32 cellular contexts compared by ENCODE assay signal in the genomic region with DNA sequence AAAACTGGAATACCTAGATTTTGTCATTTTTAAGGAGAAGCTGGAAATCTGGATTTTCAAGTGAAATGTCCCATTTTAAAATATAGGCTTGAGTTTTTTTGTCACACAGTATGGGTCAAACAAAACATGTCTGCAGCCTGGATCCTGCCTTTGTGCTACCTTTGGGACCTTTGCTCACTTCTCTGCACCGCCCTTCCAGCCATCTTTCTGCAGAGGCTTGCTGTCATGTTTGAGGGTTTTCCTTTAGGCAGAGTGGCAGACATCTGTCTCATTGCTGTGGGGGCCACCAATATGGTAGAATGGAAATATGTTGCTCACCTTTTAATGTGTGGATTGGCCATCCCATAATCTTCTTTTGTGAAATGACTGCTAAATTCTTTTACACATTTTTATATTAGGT.
"Had no signal": no experiment of that assay in that cellular context is flagged by ENCODE, and none has a peak within 500 bp of the region (broad histone marks: within the 10 kb centered on the region; RNA-seq: fewer than 3 reads in every experiment).

No MANE protein-coding gene starts in this region.

- H3K27ac Mint-ChIP-seq: activated CD4-positive, alpha-beta T cell treated with anti-CD3 and anti-CD28 coated beads, Interleukin-2, amount 10 ng/mL, durations not matched to agents 24 days and 14 days; activated CD8-positive, alpha-beta T cell treated with anti-CD3 and anti-CD28 coated beads for 36 hours; activated naive CD4-positive, alpha-beta T cell treated with anti-CD3 and anti-CD28 coated beads for 36 hours; activated naive CD4-positive, alpha-beta T cell treated with anti-CD3 and anti-CD28 coated beads, Interleukin-2, amount 50 U/mL, for 72 hours; activated T-helper 1 cell treated with anti-CD3 and anti-CD28 coated beads, Interleukin-12 subunit alpha, Interleukin-12 subunit beta, Interleukin-2, Interleukin-4 antibody, amounts not matched to agents 30 ng/mL and 10 ng/mL and 1 ng/mL, durations not matched to agents 14 hours and 24 hours and 36 hours; T-helper 17 cell had no signal

- H3K9me3 ChIP-seq: MG63, Peyer's patch had no signal

- H3K9me3 Mint-ChIP-seq: activated CD4-positive, alpha-beta T cell treated with anti-CD3 and anti-CD28 coated beads, Interleukin-2, amount 10 ng/mL, durations not matched to agents 24 days and 14 days had no signal

- H3K4me3 ChIP-seq: MG63, Peyer's patch had no signal

- H3K27me3 ChIP-seq: brain microvascular endothelial cell, MG63, Peyer's patch had no signal

- H3K4me1 ChIP-seq: Peyer's patch had no signal

- ATAC-seq: activated CD8-positive, alpha-beta T cell treated with anti-CD3 and anti-CD28 coated beads for 36 hours; activated naive CD4-positive, alpha-beta T cell treated with anti-CD3 and anti-CD28 coated beads, Interleukin-2, amount 50 U/mL, for 72 hours; activated T-cell treated with anti-CD3 and anti-CD28 coated beads, Interleukin-2, amount 50 U/mL, for 4 hours; PC-3; SK-N-SH treated with all-trans-retinoic acid at 6 μM for 48 hours; T-cell; T-helper 17 cell had no signal

- H3K27ac ChIP-seq: brain microvascular endothelial cell, Peyer's patch had no signal

- H3K4me3 Mint-ChIP-seq: activated CD4-positive, alpha-beta T cell treated with anti-CD3 and anti-CD28 coated beads, Interleukin-2, amount 10 ng/mL, durations not matched to agents 24 days and 14 days; activated CD8-positive, alpha-beta T cell treated with anti-CD3 and anti-CD28 coated beads for 36 hours; activated naive CD4-positive, alpha-beta T cell treated with anti-CD3 and anti-CD28 coated beads for 36 hours; activated T-cell treated with anti-CD3 and anti-CD28 coated beads, Interleukin-2, amount 50 U/mL, for 4 hours; activated T-helper 1 cell treated with anti-CD3 and anti-CD28 coated beads, Interleukin-12 subunit alpha, Interleukin-12 subunit beta, Interleukin-2, Interleukin-4 antibody, amounts not matched to agents 30 ng/mL and 10 ng/mL and 1 ng/mL, durations not matched to agents 14 hours and 24 hours and 36 hours; T-cell; T-helper 17 cell had no signal

- DNase-seq: activated CD4-positive, alpha-beta T cell treated with anti-CD3 and anti-CD28 coated beads, Interleukin-2, amount 10 ng/mL, durations not matched to agents 24 days and 14 days; activated CD4-positive, alpha-beta T cell treated with anti-CD3 and anti-CD28 coated beads, Interleukin-2, amount 50 U/mL, for 4 hours; activated CD8-positive, alpha-beta memory T cell treated with anti-CD3 and anti-CD28 coated beads, Interleukin-2, amount 50 U/mL, for 4 hours; activated CD8-positive, alpha-beta T cell treated with anti-CD3 and anti-CD28 coated beads for 36 hours; activated gamma-delta T cell treated with Interleukin-2 at 50 U/mL for 16 hours; activated naive CD4-positive, alpha-beta T cell treated with anti-CD3 and anti-CD28 coated beads for 36 hours; activated T-cell treated with anti-CD3 and anti-CD28 coated beads for 4 hours; activated T-cell treated with anti-CD3 and anti-CD28 coated beads, Interleukin-2, amount 50 U/mL, for 4 hours; amniotic stem cell; aorta; brain microvascular endothelial cell; central memory CD4-positive, alpha-beta T cell; Kasumi-1; KG1; MG63; NCI-H1092; NCI-H1436 treated with DMSO at 0.1 percent for 48 hours; NCI-H1694 treated with DMSO at 0.1 percent for 48 hours; NCI-H2029; NCI-H345; NCI-H526; NCI-H748 treated with DMSO at 0.1 percent for 48 hours; NK-92 treated with Interleukin-12 subunit alpha and Interleukin-12 subunit beta, amount 100 ng/mL, for 24 hours; PC-3; Peyer's patch; RPMI8226; SHP77 treated with DMSO at 0.1 percent for 48 hours; T-helper 17 cell had no signal

- H3K36me3 ChIP-seq: brain microvascular endothelial cell, MG63, Peyer's patch had no signal

- H3K27me3 Mint-ChIP-seq: activated CD4-positive, alpha-beta T cell treated with anti-CD3 and anti-CD28 coated beads, Interleukin-2, amount 10 ng/mL, durations not matched to agents 24 days and 14 days; activated CD8-positive, alpha-beta T cell treated with anti-CD3 and anti-CD28 coated beads for 36 hours; T-cell; T-helper 17 cell had no signal
